21 cellular contexts compared by ENCODE assay signal in genomic region chr3:195245531-195245951, GRCh38. TPM values are rescaled to one million over a fixed set of nuclear protein-coding genes. Genes with fewer than 3 reads are reported as not detected.
DNase-seq lines count a peak whose midpoint lies in the region; FAIRE-seq and TF ChIP-seq lines count a peak whose summit lies in the region.
"Had no signal": no experiment of that assay in that cellular context is flagged by ENCODE, and none has a peak within 500 bp of the region (broad histone marks: within the 10 kb centered on the region; RNA-seq: fewer than 3 reads in every experiment).

No MANE protein-coding gene starts in this region.

- no peaks in the 10 kb centered on the region for H3K9me3 Mint-ChIP-seq in endothelial cell (ENCODE audit: unreplicated experiment)
- no peaks in the 10 kb centered on the region for H3K9me3 Mint-ChIP-seq in nephron
- H3K9me3 Mint-ChIP-seq in type B pancreatic cell, result peaks cover 6% of the 10 kb centered on the region
- H3K9me3 Mint-ChIP-seq: GM23338 had no signal

- H3K4me3 Mint-ChIP-seq in endothelial cell (ENCODE audit: unreplicated experiment) (peak overlapping the region; percentile 9), nephron (no peak overlapping the region), type B pancreatic cell (no peak overlapping the region)
- H3K4me3 Mint-ChIP-seq: GM23338 had no signal

- H3K27me3 Mint-ChIP-seq in endothelial cell (ENCODE audit: unreplicated experiment) (peaks cover 18% of the 10 kb centered on the region), nephron (ENCODE audit: low read depth) (peaks cover 4% of the 10 kb centered on the region), type B pancreatic cell (no peaks in the 10 kb centered on the region)

- TF ChIP-seq CTCF in endothelial cell (IDR thresholded peaks at IDR 0.05; ENCODE audit: unreplicated experiment) (no peak), nephron (IDR thresholded peaks at IDR 0.05; ENCODE audit: unreplicated experiment in 3 of 3) (no peak), type B pancreatic cell (conservative IDR thresholded peaks at IDR 0.05) (no peak)

- peaks cover 22% of the 10 kb centered on the region for H3K36me3 Mint-ChIP-seq in endothelial cell (ENCODE audit: low read depth, unreplicated experiment)
- peaks cover 33% of the 10 kb centered on the region for H3K36me3 Mint-ChIP-seq in nephron (ENCODE audit: low read depth)
- H3K36me3 Mint-ChIP-seq in type B pancreatic cell, result peaks cover 40% of the 10 kb centered on the region

- H3K27ac Mint-ChIP-seq in endothelial cell (ENCODE audit: unreplicated experiment), result no peak overlapping the region
- peak overlapping the region; percentile 56 to 81 (median 56) for H3K27ac Mint-ChIP-seq in nephron
- H3K27ac Mint-ChIP-seq in type B pancreatic cell, result peak overlapping the region; percentile 45
- H3K27ac Mint-ChIP-seq: GM23338 had no signal

- peaks cover 26% of the 10 kb centered on the region for H3K4me1 Mint-ChIP-seq in endothelial cell (ENCODE audit: unreplicated experiment)
- peaks cover 65% of the 10 kb centered on the region for H3K4me1 Mint-ChIP-seq in nephron
- H3K4me1 Mint-ChIP-seq in type B pancreatic cell (ENCODE audit: unreplicated experiment), result peaks cover 36% of the 10 kb centered on the region

- no peak for FAIRE-seq in frontal cortex (lab: Jason Lieb, UNC)
- FAIRE-seq: D721Med, HTR-8/SVneo had no signal

- peak; percentile 44 for DNase-seq in activated CD8-positive, alpha-beta memory T cell treated with anti-CD3 and anti-CD28 coated beads, Interleukin-2, amount 50 U/mL, for 48 hours
- DNase-seq in endothelial cell (ENCODE audit: low spot score), result no peak
- peak; percentile 54 for DNase-seq in type B pancreatic cell (ENCODE audit: extremely low spot score, unreplicated experiment)
- DNase-seq in frontal cortex (ENCODE audit: low spot score in 2 of 2), result no peak
- no peak for DNase-seq in NCI-H2107 (lab: John Stamatoyannopoulos, UW)
- no peak for DNase-seq in C1 segment of cervical spinal cord (lab: John Stamatoyannopoulos, UW)
- DNase-seq in GDM1 (lab: John Stamatoyannopoulos, UW), result no peak
- DNase-seq: ACHN, DND-41, HCEC 1CT, IMR-90, NCI-H1048, NCI-H1436, NCI-H1930, NCI-H345, NCI-H524 treated with DMSO at 0.1 percent for 48 hours, SIG-M5 had no signal

RNA-seq across cellular contexts. Expression of gene XXYLT1, which starts 25.4 kb away (rescaled TPM):
- total RNA-seq in endothelial cell (ENCODE audit: unreplicated experiment), result 25.0 TPM
- 10.4 and 27.0 TPM in 2 replicates for total RNA-seq in type B pancreatic cell (ENCODE audit: low replicate concordance)
- total RNA-seq in frontal cortex, result 23.6 TPM

Comparison
In these comparisons a context has a peak if more than half of its experiments do, and no peak if none do; other contexts are left out.
1. DNase-seq: peak in activated CD8-positive, alpha-beta memory T cell treated with anti-CD3 and anti-CD28 coated beads, Interleukin-2, amount 50 U/mL, for 48 hours (single experiment) and type B pancreatic cell (single experiment); none in endothelial cell (single experiment), frontal cortex (0 of 2), NCI-H2107 (single experiment), C1 segment of cervical spinal cord (0 of 14) and GDM1 (single experiment).